In the genomic region with DNA sequence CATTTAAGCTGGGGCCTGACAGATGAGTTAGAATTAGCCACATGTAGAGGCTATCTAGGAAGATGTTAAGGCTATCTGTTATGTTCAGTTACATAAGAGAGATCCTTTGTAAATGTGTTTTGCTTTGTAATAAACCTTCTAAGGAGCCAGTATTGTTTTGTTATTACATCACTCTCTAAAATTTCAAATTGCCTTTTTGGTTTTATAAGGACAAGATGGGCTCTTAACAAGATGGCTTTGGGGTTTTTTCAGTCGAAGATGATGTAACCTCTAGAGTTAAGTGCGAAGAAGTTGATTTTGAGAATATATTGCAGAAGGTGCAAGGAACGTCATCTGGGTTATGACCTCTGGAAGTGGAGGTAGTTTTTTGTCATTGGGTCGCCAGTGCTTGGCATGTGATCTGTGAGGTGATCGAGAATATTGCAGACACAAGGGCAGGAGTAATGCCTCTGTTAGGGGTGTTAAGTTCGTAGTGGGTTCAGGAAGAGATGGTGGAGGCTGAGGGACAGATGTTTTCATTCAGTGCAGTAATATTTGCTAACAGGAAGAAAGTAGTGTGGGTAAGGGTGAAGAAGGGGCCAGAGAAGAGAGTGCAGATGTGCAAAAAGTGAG, we compare ENCODE assay signal across 1 cellular context.
TF ChIP-seq lines count a peak whose summit lies in the region.

No MANE protein-coding gene starts in this region.

TF ChIP-seq in A549, 52 proteins besides CTCF, POLR2A, EP300 and RAD21 (continued from another document):
- no peak for TF ChIP-seq FOSL2 (IDR thresholded peaks at IDR 0.05)
- TF ChIP-seq FOSL2 (CRISPR knock-in tag; IDR thresholded peaks at IDR 0.05): no peak
- TF ChIP-seq MAFK (IDR thresholded peaks at IDR 0.05; ENCODE audit: partially characterized antibody): no peak
